In the genomic region with DNA sequence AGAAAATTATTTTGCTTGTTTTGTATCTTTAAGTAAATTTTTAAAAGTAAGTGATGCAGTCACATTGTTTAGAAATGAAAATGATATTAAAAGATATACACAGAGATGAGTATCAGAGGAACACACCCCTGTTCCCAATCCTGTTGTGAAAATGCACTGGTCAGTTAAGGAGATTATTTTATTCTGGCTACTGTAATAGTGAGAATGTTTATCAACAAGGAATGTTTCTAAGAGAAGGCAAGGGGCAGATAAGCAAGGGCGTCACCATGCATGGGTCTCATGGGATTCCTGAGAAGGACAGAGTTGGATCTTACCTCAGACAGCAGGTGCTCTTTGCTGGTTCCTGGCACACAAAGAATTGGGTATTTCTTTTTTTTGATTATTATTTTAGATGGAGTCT, we compare ENCODE assay signal across 34 cellular contexts.
"Had no signal": no experiment of that assay in that cellular context is flagged by ENCODE, and none has a peak within 500 bp of the region (broad histone marks: within the 10 kb centered on the region; RNA-seq: fewer than 3 reads in every experiment).

No MANE protein-coding gene starts in this region.

- DNase-seq: Karpas-422, Kasumi-1, MG63, MM.1S, MV-4-11, NCI-H1048, NCI-H1092, NCI-H1092 treated with DMSO at 0.1 percent for 48 hours, NCI-H1105, NCI-H1105 treated with DMSO at 0.1 percent for 48 hours, NCI-H1417, NCI-H1417 treated with DMSO at 0.1 percent for 48 hours, NCI-H1436, NCI-H1436 treated with DMSO at 0.1 percent for 48 hours, NCI-H146, NCI-H1694, NCI-H1694 treated with DMSO at 0.1 percent for 48 hours, NCI-H187, NCI-H187 treated with DMSO at 0.1 percent for 48 hours, NCI-H1930, NCI-H2029, NCI-H2029 treated with DMSO at 0.1 percent for 48 hours, NCI-H2081, NCI-H2081 treated with DMSO at 0.1 percent for 48 hours, NCI-H2107, NCI-H2171, NCI-H2171 treated with DMSO at 0.1 percent for 48 hours, NCI-H2227 treated with DMSO at 0.1 percent for 48 hours, NCI-H226, NCI-H345, NCI-H446, NCI-H446 treated with DMSO at 0.1 percent for 48 hours, NCI-H510A, NCI-H510A treated with DMSO at 0.1 percent for 48 hours had no signal

- H3K9me3 ChIP-seq: MG63 had no signal

- H3K36me3 ChIP-seq: MG63 had no signal

- H3K27me3 ChIP-seq: MG63 had no signal

- H3K4me3 ChIP-seq: MG63 had no signal
